ENCODE assay signal across 1 cellular context in the genomic region with DNA sequence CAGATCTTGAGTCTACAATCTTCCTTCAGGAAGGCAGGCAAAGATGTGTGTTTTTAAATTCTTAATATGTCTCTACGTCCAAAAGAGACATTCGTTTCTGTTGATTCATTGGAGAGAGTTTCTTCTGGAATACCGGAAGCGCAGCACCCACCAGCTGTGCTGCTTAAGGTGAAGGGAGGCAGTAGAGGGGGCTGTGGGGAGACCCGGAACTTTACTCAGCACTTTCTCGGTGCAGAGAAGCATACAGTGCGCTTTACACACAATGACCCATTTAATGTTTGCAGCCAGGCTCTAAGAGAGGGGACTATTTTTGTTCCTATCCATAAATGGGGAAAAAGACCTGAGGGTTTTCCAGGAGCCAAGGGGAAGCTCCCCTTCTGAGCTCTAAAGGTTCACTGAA.
TF ChIP-seq lines count a peak whose summit lies in the region.

No MANE protein-coding gene starts in this region.

TF ChIP-seq in WTC11, 78 proteins besides CTCF, POLR2A, EP300 and RAD21 (continued from another document):
- TF ChIP-seq, protein P1, sequence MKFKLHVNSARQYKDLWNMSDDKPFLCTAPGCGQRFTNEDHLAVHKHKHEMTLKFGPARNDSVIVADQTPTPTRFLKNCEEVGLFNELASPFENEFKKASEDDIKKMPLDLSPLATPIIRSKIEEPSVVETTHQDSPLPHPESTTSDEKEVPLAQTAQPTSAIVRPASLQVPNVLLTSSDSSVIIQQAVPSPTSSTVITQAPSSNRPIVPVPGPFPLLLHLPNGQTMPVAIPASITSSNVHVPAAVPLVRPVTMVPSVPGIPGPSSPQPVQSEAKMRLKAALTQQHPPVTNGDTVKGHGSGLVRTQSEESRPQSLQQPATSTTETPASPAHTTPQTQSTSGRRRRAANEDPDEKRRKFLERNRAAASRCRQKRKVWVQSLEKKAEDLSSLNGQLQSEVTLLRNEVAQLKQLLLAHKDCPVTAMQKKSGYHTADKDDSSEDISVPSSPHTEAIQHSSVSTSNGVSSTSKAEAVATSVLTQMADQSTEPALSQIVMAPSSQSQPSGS (CRISPR knock-in tag; IDR thresholded peaks at IDR 0.05; ENCODE audit: borderline replicate concordance, low read depth): no peak
